Comparison of ENCODE assay signal across 1 cellular context in genomic region chr6:159103396-159104162, GRCh38.
A peak's percentile ranks its signal among the peaks of the same experiment; 100 is the strongest.
TF ChIP-seq lines count a peak whose summit lies in the region.

No MANE protein-coding gene starts in this region.

TF ChIP-seq in HepG2, 621 proteins besides CTCF, POLR2A, EP300 and RAD21:
- TF ChIP-seq ZFY (CRISPR knock-in tag; IDR thresholded peaks at IDR 0.05) (no peak), ZFP91 (CRISPR knock-in tag; IDR thresholded peaks at IDR 0.05; ENCODE audit: borderline replicate concordance) (no peak), ZNF724P (CRISPR knock-in tag; IDR thresholded peaks at IDR 0.05; ENCODE audit: borderline replicate concordance) (0 out of 2 replicates have a peak, but pooled peaks have one; percentile 63), ISL2 (CRISPR knock-in tag; IDR thresholded peaks at IDR 0.05) (no peak), CBX2 (IDR thresholded peaks at IDR 0.05; ENCODE audit: low read depth, low read length) (no peak), CBX2 (CRISPR knock-in tag; IDR thresholded peaks at IDR 0.05; ENCODE audit: low read depth) (0 out of 2 replicates have a peak, but pooled peaks have one; percentile 40), ZNF44 (CRISPR knock-in tag; IDR thresholded peaks at IDR 0.05) (no peak), ZFAT (CRISPR knock-in tag; conservative IDR thresholded peaks at IDR 0.05) (no peak), GFI1 (CRISPR knock-in tag; IDR thresholded peaks at IDR 0.05; ENCODE audit: borderline replicate concordance) (no peak), ZNF607 (CRISPR knock-in tag; IDR thresholded peaks at IDR 0.05; ENCODE audit: borderline replicate concordance) (0 out of 2 replicates have a peak, but pooled peaks have one; percentile 14)
